17 cellular contexts compared by ENCODE assay signal in genomic region chr15:66800584-66801235, GRCh38.
DNase-seq lines count a peak whose midpoint lies in the region; ATAC-seq and TF ChIP-seq lines count a peak whose summit lies in the region.
"Had no signal": no experiment of that assay in that cellular context is flagged by ENCODE, and none has a peak within 500 bp of the region (broad histone marks: within the 10 kb centered on the region; RNA-seq: fewer than 3 reads in every experiment).

No MANE protein-coding gene starts in this region.

- peaks cover 13% of the 10 kb centered on the region for H3K4me1 Mint-ChIP-seq in endothelial cell (ENCODE audit: unreplicated experiment)
- peaks cover 73% of the 10 kb centered on the region for H3K4me1 Mint-ChIP-seq in osteocyte (ENCODE audit: unreplicated experiment)
- H3K4me1 Mint-ChIP-seq: activated CD4-positive, alpha-beta T cell treated with anti-CD3 and anti-CD28 coated beads, Interleukin-2, amount 10 ng/mL, durations not matched to agents 24 days and 14 days; activated naive CD8-positive, alpha-beta T cell treated with anti-CD3 and anti-CD28 coated beads for 36 hours; B cell had no signal

- H3K27me3 Mint-ChIP-seq in endothelial cell (ENCODE audit: unreplicated experiment) (no peaks in the 10 kb centered on the region), osteocyte (ENCODE audit: unreplicated experiment) (no peaks in the 10 kb centered on the region)
- H3K27me3 Mint-ChIP-seq: activated naive CD8-positive, alpha-beta T cell treated with anti-CD3 and anti-CD28 coated beads for 36 hours had no signal

- H3K27ac Mint-ChIP-seq in endothelial cell (ENCODE audit: unreplicated experiment) = peak overlapping the region; percentile 65
- H3K27ac Mint-ChIP-seq in osteocyte (ENCODE audit: unreplicated experiment) = peak overlapping the region; percentile 71
- H3K27ac Mint-ChIP-seq: activated CD4-positive, alpha-beta T cell treated with anti-CD3 and anti-CD28 coated beads, Interleukin-2, amount 10 ng/mL, durations not matched to agents 24 days and 14 days; activated naive CD8-positive, alpha-beta T cell treated with anti-CD3 and anti-CD28 coated beads for 36 hours; B cell had no signal

- no peak overlapping the region for H3K4me3 Mint-ChIP-seq in endothelial cell (ENCODE audit: unreplicated experiment)
- no peak overlapping the region for H3K4me3 Mint-ChIP-seq in osteocyte (ENCODE audit: unreplicated experiment)
- H3K4me3 Mint-ChIP-seq: activated CD4-positive, alpha-beta T cell treated with anti-CD3 and anti-CD28 coated beads, Interleukin-2, amount 10 ng/mL, durations not matched to agents 24 days and 14 days; activated naive CD8-positive, alpha-beta T cell treated with anti-CD3 and anti-CD28 coated beads for 36 hours; B cell had no signal

- DNase-seq in EH (ENCODE audit: low read depth) (peak; percentile 33), RPMI7951 (ENCODE audit: low read depth) (peak; percentile 42), endothelial cell (ENCODE audit: low spot score) (no peak), osteocyte (ENCODE audit: extremely low spot score, unreplicated experiment) (no peak), Ammon's horn (ENCODE audit: low spot score) (no peak), HCEC 1CT (no peak)
- DNase-seq: activated CD4-positive, alpha-beta T cell treated with anti-CD3 and anti-CD28 coated beads, Interleukin-2, amount 10 ng/mL, durations not matched to agents 24 days and 14 days; activated naive CD8-positive, alpha-beta T cell treated with anti-CD3 and anti-CD28 coated beads for 36 hours; Calu3; central memory CD4-positive, alpha-beta T cell; left lung; NCI-H526 treated with DMSO at 0.1 percent for 48 hours; PC-3; stimulated activated naive CD4-positive, alpha-beta T cell treated with Interleukin-2 at 50 U/mL for 16 hours had no signal

- H3K9me3 Mint-ChIP-seq in endothelial cell (ENCODE audit: unreplicated experiment) (no peaks in the 10 kb centered on the region), osteocyte (ENCODE audit: unreplicated experiment) (peaks cover 1% of the 10 kb centered on the region)
- H3K9me3 Mint-ChIP-seq: activated CD4-positive, alpha-beta T cell treated with anti-CD3 and anti-CD28 coated beads, Interleukin-2, amount 10 ng/mL, durations not matched to agents 24 days and 14 days; activated naive CD8-positive, alpha-beta T cell treated with anti-CD3 and anti-CD28 coated beads for 36 hours had no signal

- TF ChIP-seq CTCF in endothelial cell (IDR thresholded peaks at IDR 0.05; ENCODE audit: unreplicated experiment) (no peak), osteocyte (IDR thresholded peaks at IDR 0.05) (no peak)

- no peaks in the 10 kb centered on the region for H3K36me3 Mint-ChIP-seq in endothelial cell (ENCODE audit: low read depth, unreplicated experiment)
- no peaks in the 10 kb centered on the region for H3K36me3 Mint-ChIP-seq in osteocyte (ENCODE audit: unreplicated experiment)
- H3K36me3 Mint-ChIP-seq: activated naive CD8-positive, alpha-beta T cell treated with anti-CD3 and anti-CD28 coated beads for 36 hours had no signal

- ATAC-seq in HG02759 (IDR thresholded peaks at IDR 0.05; ENCODE audit: unreplicated experiment) = no peak
- no peak for ATAC-seq in HG02981 (IDR thresholded peaks at IDR 0.05; ENCODE audit: unreplicated experiment)
- ATAC-seq: left lung, PC-3 had no signal

Comparison
In these comparisons a context has a peak if more than half of its experiments do, and no peak if none do; other contexts are left out.
1. DNase-seq: peak in EH (single experiment) and RPMI7951 (single experiment); none in endothelial cell (single experiment), osteocyte (single experiment), Ammon's horn (single experiment) and HCEC 1CT (single experiment).